ENCODE assay signal across 1 cellular context in the genomic region with DNA sequence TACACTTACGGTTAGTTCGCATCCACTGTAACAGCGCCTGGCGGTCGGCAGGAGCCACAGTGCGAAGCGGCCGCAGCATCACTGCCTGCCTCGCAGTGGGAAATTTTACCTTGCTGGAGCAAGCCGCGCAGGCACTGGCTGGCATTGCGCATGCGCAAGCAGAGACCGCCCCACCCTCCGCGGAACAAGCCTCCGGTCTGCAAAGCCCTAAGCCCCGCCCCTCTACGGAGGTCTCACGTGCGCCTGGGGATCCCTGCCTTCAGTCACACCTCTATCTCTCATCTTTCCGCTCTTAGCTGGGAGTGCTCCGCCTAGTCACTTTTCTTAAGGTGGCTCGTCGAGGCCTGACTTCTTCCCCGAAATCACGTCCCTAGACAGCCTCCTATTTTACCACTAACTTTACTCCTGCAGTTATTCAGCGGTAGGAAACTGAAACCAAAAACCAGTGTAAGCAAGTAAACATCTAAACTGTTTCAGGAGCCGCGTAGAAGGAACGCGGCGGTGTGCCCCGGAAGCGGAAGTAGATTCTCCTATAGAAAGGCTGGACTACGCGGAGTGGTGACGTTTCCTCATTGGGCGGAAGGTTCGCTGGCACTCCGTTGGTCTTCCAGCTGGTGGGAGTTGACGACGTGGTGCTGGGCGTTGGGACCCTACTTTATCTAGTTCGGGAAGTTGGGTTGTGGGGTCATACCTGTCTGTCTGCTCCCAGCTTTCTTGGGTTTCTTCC.
A peak's percentile ranks its signal among the peaks of the same experiment; 100 is the strongest.
TF ChIP-seq lines count a peak whose summit lies in the region.

TSS of gene SRP54 (plus strand) at position 572 of the 727 bp plus-strand sequence. CDS start 13,718 bp downstream, outside the sequence.

TF ChIP-seq in HEK293, 187 proteins besides CTCF, POLR2A, EP300 and RAD21 (continued from another document and continues in another):
- no peak for TF ChIP-seq REST (tag by site-specific recombination; IDR thresholded peaks at IDR 0.05)
- TF ChIP-seq ZSCAN23 (tag by site-specific recombination; IDR thresholded peaks at IDR 0.05): no peak
- no peak for TF ChIP-seq ZNF354C (tag by site-specific recombination; IDR thresholded peaks at IDR 0.05; ENCODE audit: borderline replicate concordance, low read depth)
- TF ChIP-seq HOXA7 (CRISPR knock-in tag; IDR thresholded peaks at IDR 0.05; ENCODE audit: borderline replicate concordance): no peak
- no peak for TF ChIP-seq ZNF223 (tag by site-specific recombination; IDR thresholded peaks at IDR 0.05)
- no peak for TF ChIP-seq ZFP3 (tag by site-specific recombination; IDR thresholded peaks at IDR 0.05; ENCODE audit: low read depth)
- no peak for TF ChIP-seq ZNF792 (tag by site-specific recombination; IDR thresholded peaks at IDR 0.05)
- TF ChIP-seq ZNF248 (tag by site-specific recombination; IDR thresholded peaks at IDR 0.05): no peak
- 0 out of 2 replicates have a peak, but pooled peaks have one; percentile 24 for TF ChIP-seq ZBTB10 (tag by site-specific recombination; IDR thresholded peaks at IDR 0.05)
- no peak for TF ChIP-seq HOXD13 (CRISPR knock-in tag; IDR thresholded peaks at IDR 0.05; ENCODE audit: borderline replicate concordance)
- TF ChIP-seq ZNF654 (tag by site-specific recombination; IDR thresholded peaks at IDR 0.05; ENCODE audit: low read depth): no peak
- no peak for TF ChIP-seq GLI2 (tag by site-specific recombination; IDR thresholded peaks at IDR 0.05; ENCODE audit: borderline replicate concordance, low read depth)
- peak; percentile 93 for TF ChIP-seq ZNF366 (tag by site-specific recombination; conservative IDR thresholded peaks at IDR 0.05)
- TF ChIP-seq, protein P1, sequence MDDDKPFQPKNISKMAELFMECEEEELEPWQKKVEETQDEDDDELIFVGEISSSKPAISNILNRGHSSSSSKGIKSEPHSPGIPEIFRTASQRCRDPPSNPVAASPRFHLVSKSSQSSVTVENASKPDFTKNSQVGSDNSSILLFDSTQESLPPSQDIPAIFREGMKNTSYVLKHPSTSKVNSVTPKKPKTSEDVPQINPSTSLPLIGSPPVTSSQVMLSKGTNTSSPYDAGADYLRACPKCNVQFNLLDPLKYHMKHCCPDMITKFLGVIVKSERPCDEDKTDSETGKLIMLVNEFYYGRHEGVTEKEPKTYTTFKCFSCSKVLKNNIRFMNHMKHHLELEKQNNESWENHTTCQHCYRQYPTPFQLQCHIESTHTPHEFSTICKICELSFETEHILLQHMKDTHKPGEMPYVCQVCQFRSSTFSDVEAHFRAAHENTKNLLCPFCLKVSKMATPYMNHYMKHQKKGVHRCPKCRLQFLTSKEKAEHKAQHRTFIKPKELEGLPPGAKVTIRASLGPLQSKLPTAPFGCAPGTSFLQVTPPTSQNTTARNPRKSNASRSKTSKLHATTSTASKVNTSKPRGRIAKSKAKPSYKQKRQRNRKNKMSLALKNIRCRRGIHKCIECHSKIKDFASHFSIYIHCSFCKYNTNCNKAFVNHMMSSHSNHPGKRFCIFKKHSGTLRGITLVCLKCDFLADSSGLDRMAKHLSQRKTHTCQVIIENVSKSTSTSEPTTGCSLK (tag by site-specific recombination; IDR thresholded peaks at IDR 0.05): no peak
- TF ChIP-seq ZNF121 (tag by site-specific recombination; IDR thresholded peaks at IDR 0.05): no peak
- peak; percentile 91 for TF ChIP-seq ZBTB21 (tag by site-specific recombination; IDR thresholded peaks at IDR 0.05)
- TF ChIP-seq ZBTB20 (tag by site-specific recombination; IDR thresholded peaks at IDR 0.05): peak; percentile 50; the same call in 1 of the 2 replicates
- no peak for TF ChIP-seq ZNF280D (tag by site-specific recombination; IDR thresholded peaks at IDR 0.05)
- TF ChIP-seq BCL6B (tag by site-specific recombination; IDR thresholded peaks at IDR 0.05): no peak
- peak; percentile 89 for TF ChIP-seq TRIM28 (IDR thresholded peaks at IDR 0.05; ENCODE audit: borderline replicate concordance, low read length)
- peak; percentile 97 for TF ChIP-seq KLF10 (tag by site-specific recombination; IDR thresholded peaks at IDR 0.05)
- TF ChIP-seq ZNF174 (tag by site-specific recombination; IDR thresholded peaks at IDR 0.05): no peak
- TF ChIP-seq, protein P2, sequence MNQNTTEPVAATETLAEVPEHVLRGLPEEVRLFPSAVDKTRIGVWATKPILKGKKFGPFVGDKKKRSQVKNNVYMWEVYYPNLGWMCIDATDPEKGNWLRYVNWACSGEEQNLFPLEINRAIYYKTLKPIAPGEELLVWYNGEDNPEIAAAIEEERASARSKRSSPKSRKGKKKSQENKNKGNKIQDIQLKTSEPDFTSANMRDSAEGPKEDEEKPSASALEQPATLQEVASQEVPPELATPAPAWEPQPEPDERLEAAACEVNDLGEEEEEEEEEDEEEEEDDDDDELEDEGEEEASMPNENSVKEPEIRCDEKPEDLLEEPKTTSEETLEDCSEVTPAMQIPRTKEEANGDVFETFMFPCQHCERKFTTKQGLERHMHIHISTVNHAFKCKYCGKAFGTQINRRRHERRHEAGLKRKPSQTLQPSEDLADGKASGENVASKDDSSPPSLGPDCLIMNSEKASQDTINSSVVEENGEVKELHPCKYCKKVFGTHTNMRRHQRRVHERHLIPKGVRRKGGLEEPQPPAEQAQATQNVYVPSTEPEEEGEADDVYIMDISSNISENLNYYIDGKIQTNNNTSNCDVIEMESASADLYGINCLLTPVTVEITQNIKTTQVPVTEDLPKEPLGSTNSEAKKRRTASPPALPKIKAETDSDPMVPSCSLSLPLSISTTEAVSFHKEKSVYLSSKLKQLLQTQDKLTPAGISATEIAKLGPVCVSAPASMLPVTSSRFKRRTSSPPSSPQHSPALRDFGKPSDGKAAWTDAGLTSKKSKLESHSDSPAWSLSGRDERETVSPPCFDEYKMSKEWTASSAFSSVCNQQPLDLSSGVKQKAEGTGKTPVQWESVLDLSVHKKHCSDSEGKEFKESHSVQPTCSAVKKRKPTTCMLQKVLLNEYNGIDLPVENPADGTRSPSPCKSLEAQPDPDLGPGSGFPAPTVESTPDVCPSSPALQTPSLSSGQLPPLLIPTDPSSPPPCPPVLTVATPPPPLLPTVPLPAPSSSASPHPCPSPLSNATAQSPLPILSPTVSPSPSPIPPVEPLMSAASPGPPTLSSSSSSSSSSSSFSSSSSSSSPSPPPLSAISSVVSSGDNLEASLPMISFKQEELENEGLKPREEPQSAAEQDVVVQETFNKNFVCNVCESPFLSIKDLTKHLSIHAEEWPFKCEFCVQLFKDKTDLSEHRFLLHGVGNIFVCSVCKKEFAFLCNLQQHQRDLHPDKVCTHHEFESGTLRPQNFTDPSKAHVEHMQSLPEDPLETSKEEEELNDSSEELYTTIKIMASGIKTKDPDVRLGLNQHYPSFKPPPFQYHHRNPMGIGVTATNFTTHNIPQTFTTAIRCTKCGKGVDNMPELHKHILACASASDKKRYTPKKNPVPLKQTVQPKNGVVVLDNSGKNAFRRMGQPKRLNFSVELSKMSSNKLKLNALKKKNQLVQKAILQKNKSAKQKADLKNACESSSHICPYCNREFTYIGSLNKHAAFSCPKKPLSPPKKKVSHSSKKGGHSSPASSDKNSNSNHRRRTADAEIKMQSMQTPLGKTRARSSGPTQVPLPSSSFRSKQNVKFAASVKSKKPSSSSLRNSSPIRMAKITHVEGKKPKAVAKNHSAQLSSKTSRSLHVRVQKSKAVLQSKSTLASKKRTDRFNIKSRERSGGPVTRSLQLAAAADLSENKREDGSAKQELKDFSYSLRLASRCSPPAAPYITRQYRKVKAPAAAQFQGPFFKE (tag by site-specific recombination; IDR thresholded peaks at IDR 0.05; ENCODE audit: borderline replicate concordance): no peak
- 0 out of 2 replicates have a peak, but pooled peaks have one; percentile 39 for TF ChIP-seq ZFP69B (tag by site-specific recombination; IDR thresholded peaks at IDR 0.05)
